30 cellular contexts compared by ENCODE assay signal in genomic region chr16:89859809-89860075, GRCh38.
"Had no signal": no experiment of that assay in that cellular context is flagged by ENCODE, and none has a peak within 500 bp of the region (broad histone marks: within the 10 kb centered on the region; RNA-seq: fewer than 3 reads in every experiment).

No MANE protein-coding gene starts in this region.

- H3K9me3 Mint-ChIP-seq: naive B cell; naive thymus-derived CD8-positive, alpha-beta T cell; natural killer cell treated with Interleukin-12 subunit alpha and Interleukin-12 subunit beta and Interleukin-15 and Interleukin-18, amount 100 ng/mL, for 72 hours; nephron progenitor cell; neural crest cell; stimulated activated effector memory CD8-positive, alpha-beta T cell treated with anti-CD3 and anti-CD28 coated beads, Interleukin-12 subunit alpha, Interleukin-12 subunit beta, amount 100 ng/mL, for 72 hours; stimulated activated naive CD8-positive, alpha-beta T cell treated with anti-CD3 and anti-CD28 coated beads, Interleukin-15, amount 100 ng/mL, for 72 hours; type B pancreatic cell had no signal

- H2AFZ ChIP-seq: parathyroid adenoma had no signal

- DNase-seq: naive B cell; naive thymus-derived CD8-positive, alpha-beta T cell; occipital lobe; ovary; psoas muscle; right lobe of liver; sigmoid colon; small intestine; stimulated activated CD4-positive, alpha-beta T cell treated with anti-CD3 and anti-CD28 coated beads, Interleukin-15, amount 100 ng/mL, for 24 hours; stimulated activated CD4-positive, alpha-beta T cell treated with anti-CD3 and anti-CD28 coated beads, Interleukin-2, amount 100 ng/mL, for 24 hours; stimulated activated CD4-positive, alpha-beta T cell treated with anti-CD3 and anti-CD28 coated beads, Interleukin-2, amount 100 ng/mL, for 48 hours; stimulated activated CD4-positive, alpha-beta T cell treated with anti-CD3 and anti-CD28 coated beads, Interleukin-4, amount 100 ng/mL, for 24 hours; stimulated activated naive CD4-positive, alpha-beta T cell; stimulated activated naive CD8-positive, alpha-beta T cell treated with anti-CD3 and anti-CD28 coated beads, Interleukin-15, amount 100 ng/mL, for 72 hours; stimulated activated naive CD8-positive, alpha-beta T cell treated with anti-CD3 and anti-CD28 coated beads, Interleukin-15, Interleukin-2, amounts not matched to agents 100 U/mL and 50 U/mL, for 24 hours; substantia nigra; testis; tibial artery; transverse colon; upper lobe of right lung; uterus had no signal

- H3K4me3 Mint-ChIP-seq: naive B cell; naive thymus-derived CD8-positive, alpha-beta T cell; natural killer cell treated with Interleukin-12 subunit alpha and Interleukin-12 subunit beta and Interleukin-15 and Interleukin-18, amount 100 ng/mL, for 72 hours; nephron progenitor cell; neural crest cell; stimulated activated effector memory CD8-positive, alpha-beta T cell treated with anti-CD3 and anti-CD28 coated beads, Interleukin-12 subunit alpha, Interleukin-12 subunit beta, amount 100 ng/mL, for 72 hours; stimulated activated naive CD8-positive, alpha-beta T cell treated with anti-CD3 and anti-CD28 coated beads, Interleukin-15, amount 100 ng/mL, for 72 hours; type B pancreatic cell had no signal

- H3K36me3 ChIP-seq: ovary, right lobe of liver, sigmoid colon, suprapubic skin, upper lobe of right lung, uterus had no signal

- H3K27me3 Mint-ChIP-seq: naive thymus-derived CD8-positive, alpha-beta T cell; natural killer cell treated with Interleukin-12 subunit alpha and Interleukin-12 subunit beta and Interleukin-15 and Interleukin-18, amount 100 ng/mL, for 72 hours; progenitor cell of endocrine pancreas; stimulated activated naive CD8-positive, alpha-beta T cell treated with anti-CD3 and anti-CD28 coated beads, Interleukin-15, amount 100 ng/mL, for 72 hours; type B pancreatic cell had no signal

- H3K9ac ChIP-seq: parathyroid adenoma had no signal

- ATAC-seq: naive thymus-derived CD8-positive, alpha-beta T cell; natural killer cell treated with Interleukin-12 subunit alpha and Interleukin-12 subunit beta and Interleukin-15 and Interleukin-18, amount 100 ng/mL, for 72 hours; right cardiac atrium; stimulated activated effector memory CD8-positive, alpha-beta T cell treated with anti-CD3 and anti-CD28 coated beads, Interleukin-12 subunit alpha, Interleukin-12 subunit beta, amount 100 ng/mL, for 72 hours; stimulated activated naive CD8-positive, alpha-beta T cell treated with anti-CD3 and anti-CD28 coated beads, Interleukin-15, amount 100 ng/mL, for 72 hours; stimulated activated naive CD8-positive, alpha-beta T cell treated with anti-CD3 and anti-CD28 coated beads, Interleukin-15, Interleukin-2, amounts not matched to agents 100 U/mL and 50 U/mL, for 24 hours; upper lobe of right lung had no signal

- H3K27ac Mint-ChIP-seq: natural killer cell treated with Interleukin-12 subunit alpha and Interleukin-12 subunit beta and Interleukin-15 and Interleukin-18, amount 100 ng/mL, for 72 hours; nephron progenitor cell; progenitor cell of endocrine pancreas; stimulated activated effector memory CD8-positive, alpha-beta T cell treated with anti-CD3 and anti-CD28 coated beads, Interleukin-12 subunit alpha, Interleukin-12 subunit beta, amount 100 ng/mL, for 72 hours; stimulated activated naive CD8-positive, alpha-beta T cell treated with anti-CD3 and anti-CD28 coated beads, Interleukin-15, amount 100 ng/mL, for 72 hours; type B pancreatic cell had no signal

- H3K9me3 ChIP-seq: ovary, psoas muscle, right lobe of liver, sigmoid colon, suprapubic skin, testis, tibial artery, transverse colon, upper lobe of right lung, uterus had no signal

- H3K4me3 ChIP-seq: ovary, psoas muscle, right lobe of liver, sigmoid colon, suprapubic skin, testis, tibial artery, transverse colon, upper lobe of right lung, uterus had no signal

- H3K27ac ChIP-seq: ovary, parathyroid adenoma, psoas muscle, right lobe of liver, sigmoid colon, suprapubic skin, testis, tibial artery, transverse colon, upper lobe of right lung, uterus had no signal

- H3K4me1 ChIP-seq: parathyroid adenoma, psoas muscle, right lobe of liver, sigmoid colon, uterus had no signal

- H3K36me3 Mint-ChIP-seq: naive B cell; naive thymus-derived CD8-positive, alpha-beta T cell; natural killer cell treated with Interleukin-12 subunit alpha and Interleukin-12 subunit beta and Interleukin-15 and Interleukin-18, amount 100 ng/mL, for 72 hours; stimulated activated effector memory CD8-positive, alpha-beta T cell treated with anti-CD3 and anti-CD28 coated beads, Interleukin-12 subunit alpha, Interleukin-12 subunit beta, amount 100 ng/mL, for 72 hours had no signal

- H3K79me2 ChIP-seq: parathyroid adenoma had no signal

- H3K27me3 ChIP-seq: ovary, right lobe of liver, sigmoid colon, suprapubic skin, testis, transverse colon, upper lobe of right lung, uterus had no signal
